ENCODE assay signal across 1 cellular context in genomic region chr1:173422456-173422976, GRCh38.
A peak's percentile ranks its signal among the peaks of the same experiment; 100 is the strongest.
TF ChIP-seq lines count a peak whose summit lies in the region.

No MANE protein-coding gene starts in this region.

TF ChIP-seq in K562, 482 proteins besides CTCF, POLR2A, EP300 and RAD21 (continued from another document and continues in another):
- no peak; the same call in 1 of the 2 replicates for TF ChIP-seq PATZ1 (CRISPR knock-in tag; IDR thresholded peaks at IDR 0.05; ENCODE audit: borderline replicate concordance)
- TF ChIP-seq SOX6 (IDR thresholded peaks at IDR 0.05), result peak; percentile 18; the same call in 1 of the 2 replicates
- TF ChIP-seq ZNF197 (CRISPR knock-in tag; IDR thresholded peaks at IDR 0.05; ENCODE audit: low read depth), result peak; percentile 89
- peak; percentile 91 for TF ChIP-seq TEAD2 (tag; IDR thresholded peaks at IDR 0.05)
- TF ChIP-seq ZNF583 (CRISPR knock-in tag; IDR thresholded peaks at IDR 0.05), result peak; percentile 95
- peak; percentile 58; the same call in 1 of the 2 replicates for TF ChIP-seq ZNF311 (CRISPR knock-in tag; IDR thresholded peaks at IDR 0.05)
- TF ChIP-seq PTRF (tag; IDR thresholded peaks at IDR 0.05), result peak; percentile 86
- TF ChIP-seq ZNF592 (IDR thresholded peaks at IDR 0.05), result peak; percentile 85
- peak; percentile 70; the same call in 1 of the 2 replicates for TF ChIP-seq CREM (IDR thresholded peaks at IDR 0.05; ENCODE audit: low read depth)
- TF ChIP-seq ZNF239 (CRISPR knock-in tag; IDR thresholded peaks at IDR 0.05), result 0 out of 2 replicates have a peak, but pooled peaks have one; percentile 33
- no peak for TF ChIP-seq ZKSCAN8 (CRISPR knock-in tag; IDR thresholded peaks at IDR 0.05)
- peak; percentile 54; the same call in 1 of the 2 replicates for TF ChIP-seq PYGO2 (tag; IDR thresholded peaks at IDR 0.05)
- 0 out of 2 replicates have a peak, but pooled peaks have one; percentile 9 for TF ChIP-seq ZNF354B (CRISPR knock-in tag; IDR thresholded peaks at IDR 0.05)
- no peak for TF ChIP-seq SMC3 (conservative IDR thresholded peaks at IDR 0.05; ENCODE audit: insufficient read depth, low read depth, low read length)
- TF ChIP-seq GTF2A2 (tag; IDR thresholded peaks at IDR 0.05), result no peak
- TF ChIP-seq ZNF586 (CRISPR knock-in tag; conservative IDR thresholded peaks at IDR 0.05), result no peak
- TF ChIP-seq NFXL1 (CRISPR knock-in tag; IDR thresholded peaks at IDR 0.05), result peak; percentile 71; the same call in 1 of the 2 replicates
- TF ChIP-seq FOXK1 (CRISPR knock-in tag; IDR thresholded peaks at IDR 0.05; ENCODE audit: borderline replicate concordance), result no peak
- no peak for TF ChIP-seq ZNF696 (CRISPR knock-in tag; conservative IDR thresholded peaks at IDR 0.05)
- no peak for TF ChIP-seq NR3C1 (CRISPR knock-in tag; IDR thresholded peaks at IDR 0.05)
- TF ChIP-seq NFATC3 (IDR thresholded peaks at IDR 0.05), result no peak
- no peak for TF ChIP-seq ZNF444 (CRISPR knock-in tag; IDR thresholded peaks at IDR 0.05)
- TF ChIP-seq YY1 (IDR thresholded peaks at IDR 0.05; ENCODE audit: borderline replicate concordance in 1 of 3, control insufficient read depth in 1 of 3, extremely low read depth in 1 of 3, insufficient read depth in 3 of 3, insufficient read length in 1 of 3, insufficient replicate concordance in 2 of 3, low read depth in 1 of 3, low read length in 2 of 3), result peak in 1 of 3 experiments; percentile 31
- peak; percentile 46; the same call in 1 of the 2 replicates for TF ChIP-seq ZNF280B (CRISPR knock-in tag; IDR thresholded peaks at IDR 0.05)
- peak; percentile 65; the same call in 1 of the 2 replicates for TF ChIP-seq SMAD3 (CRISPR knock-in tag; conservative IDR thresholded peaks at IDR 0.05)
- TF ChIP-seq ARHGAP35 (IDR thresholded peaks at IDR 0.05; ENCODE audit: partially characterized antibody), result no peak
- peak; percentile 86 for TF ChIP-seq ESRRA (IDR thresholded peaks at IDR 0.05; ENCODE audit: borderline replicate concordance, low read depth)
- TF ChIP-seq ZNF324 (CRISPR knock-in tag; IDR thresholded peaks at IDR 0.05), result no peak
- no peak for TF ChIP-seq ZNF274 (IDR thresholded peaks at IDR 0.05; ENCODE audit: borderline replicate concordance, low read depth, low read length)
- peak; percentile 43; the same call in 1 of the 2 replicates for TF ChIP-seq TEAD4 (IDR thresholded peaks at IDR 0.05; ENCODE audit: low read length)
- peak; percentile 40; the same call in 1 of the 2 replicates for TF ChIP-seq TEAD4 (CRISPR knock-in tag; IDR thresholded peaks at IDR 0.05; ENCODE audit: borderline replicate concordance)
- no peak for TF ChIP-seq KDM2B (CRISPR knock-in tag; IDR thresholded peaks at IDR 0.05)
- 0 out of 2 replicates have a peak, but pooled peaks have one; percentile 15 for TF ChIP-seq ELF4 (CRISPR knock-in tag; IDR thresholded peaks at IDR 0.05)
- TF ChIP-seq ZNF79 (CRISPR knock-in tag; IDR thresholded peaks at IDR 0.05; ENCODE audit: low read depth), result 0 out of 2 replicates have a peak, but pooled peaks have one; percentile 35
- TF ChIP-seq FOXJ3 (CRISPR knock-in tag; IDR thresholded peaks at IDR 0.05), result no peak
- no peak for TF ChIP-seq CBX5 (IDR thresholded peaks at IDR 0.05; ENCODE audit: borderline replicate concordance, low read depth)
- TF ChIP-seq MGA (IDR thresholded peaks at IDR 0.05), result no peak
- no peak for TF ChIP-seq CHCHD3 (CRISPR knock-in tag; IDR thresholded peaks at IDR 0.05)
- TF ChIP-seq PTTG1 (tag; IDR thresholded peaks at IDR 0.05; ENCODE audit: low read depth), result peak; percentile 91
- TF ChIP-seq ZNF282 (CRISPR knock-in tag; IDR thresholded peaks at IDR 0.05), result no peak
- TF ChIP-seq SREBF1 (IDR thresholded peaks at IDR 0.05; ENCODE audit: borderline replicate concordance, low read depth, low read length), result no peak
- TF ChIP-seq ELK1 (CRISPR knock-in tag; IDR thresholded peaks at IDR 0.05), result no peak
- TF ChIP-seq ZBTB9 (CRISPR knock-in tag; IDR thresholded peaks at IDR 0.05), result peak; percentile 83
